In the genomic region with DNA sequence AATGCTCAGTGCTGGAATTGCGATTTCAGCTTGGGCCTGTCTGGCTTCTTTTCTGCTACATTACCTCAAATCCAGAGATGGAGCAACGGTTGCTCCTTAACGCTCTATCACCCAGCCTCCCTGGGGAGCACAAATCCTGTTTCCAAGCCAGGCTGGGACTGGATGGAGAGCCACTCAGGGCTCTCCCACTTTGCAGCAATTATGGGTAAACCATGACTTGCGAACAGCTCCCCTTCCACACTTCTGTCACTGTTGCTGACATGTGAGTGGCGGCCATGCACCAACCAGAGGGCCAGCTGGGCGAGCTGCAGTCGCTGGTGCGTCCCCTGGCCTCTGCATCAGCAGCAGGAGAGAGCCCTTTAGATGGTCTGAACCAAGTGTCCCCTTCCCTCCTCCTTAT, we compare ENCODE assay signal across 19 cellular contexts.
DNase-seq lines count a peak whose midpoint lies in the region; ATAC-seq, FAIRE-seq and TF ChIP-seq lines count a peak whose summit lies in the region.
"Had no signal": no experiment of that assay in that cellular context is flagged by ENCODE, and none has a peak within 500 bp of the region (broad histone marks: within the 10 kb centered on the region; RNA-seq: fewer than 3 reads in every experiment).

No MANE protein-coding gene starts in this region.

- no peaks in the 10 kb centered on the region for H3K36me3 ChIP-seq in A673 (ENCODE audit: insufficient read depth, low read length, poor library complexity, severe bottlenecking)
- H3K36me3 ChIP-seq in GM23248 (ENCODE audit: low read depth) = no peaks in the 10 kb centered on the region
- H3K36me3 ChIP-seq in K562 (ENCODE audit: control insufficient read depth, insufficient read depth, low read length) = no peaks in the 10 kb centered on the region
- H3K36me3 ChIP-seq in trophoblast cell (ENCODE audit: control insufficient read depth in 1 of 2, insufficient read depth in 2 of 2, low read length in 2 of 2) = no peaks in the 10 kb centered on the region
- no peaks in the 10 kb centered on the region for H3K36me3 ChIP-seq in gastroesophageal sphincter

- H3K9ac ChIP-seq in GM23248 (0 out of 2 replicates have a peak overlapping the region, but pooled peaks have one; percentile 15), K562 (ENCODE audit: insufficient read depth in 1 of 2, low read depth in 2 of 2, low read length in 2 of 2) (no peak overlapping the region), trophoblast cell (ENCODE audit: low read length) (no peak overlapping the region)

- H2AFZ ChIP-seq in GM23248 (peak overlapping the region; percentile 69; the same call in 1 of the 2 replicates), K562 (ENCODE audit: low read depth, low read length) (peak overlapping the region; percentile 67), trophoblast cell (ENCODE audit: insufficient read depth, low read length, poor library complexity) (no peak overlapping the region)

- peaks cover 42% of the 10 kb centered on the region for H3K79me1 ChIP-seq in trophoblast cell (ENCODE audit: low read length)

- peaks cover 14% of the 10 kb centered on the region; the same call in 1 of the 2 replicates for H3F3A ChIP-seq in GM23248 (ENCODE audit: insufficient read depth)

- H2BK12ac ChIP-seq in trophoblast cell (ENCODE audit: low read length) = peak overlapping the region; percentile 19

- H3K27ac ChIP-seq in A673 (ENCODE audit: low read depth, low read length, poor library complexity, severe bottlenecking) (peak overlapping the region; percentile 72), GM23248 (peak overlapping the region; percentile 72), K562 (ENCODE audit: extremely low read depth, low read depth, low read length) (no peak overlapping the region), trophoblast cell (ENCODE audit: low read depth, low read length) (no peak overlapping the region), gastroesophageal sphincter (peak overlapping the region in 2 of 4 donors; percentile 70 to 78)
- H3K27ac ChIP-seq: psoas muscle had no signal

- no peaks in the 10 kb centered on the region for H3K9me3 ChIP-seq in A673 (ENCODE audit: low read depth, low read length, poor library complexity, severe bottlenecking)
- no peaks in the 10 kb centered on the region for H3K9me3 ChIP-seq in GM23248 (ENCODE audit: low read depth)
- no peaks in the 10 kb centered on the region for H3K9me3 ChIP-seq in K562 (replicated peaks; ENCODE audit: control insufficient read depth, insufficient read depth, low read depth, low read length)
- no peaks in the 10 kb centered on the region for H3K9me3 ChIP-seq in trophoblast cell (ENCODE audit: insufficient read depth, low read depth, low read length)
- no peaks in the 10 kb centered on the region for H3K9me3 ChIP-seq in gastroesophageal sphincter
- H3K9me3 ChIP-seq: psoas muscle had no signal

- no peaks in the 10 kb centered on the region for H3K9me1 ChIP-seq in K562 (ENCODE audit: control insufficient read depth, insufficient read depth, low read length)

- H3K4me3 ChIP-seq in A673 (ENCODE audit: low read depth, low read length, poor library complexity, severe bottlenecking) (no peak overlapping the region), GM23248 (peak overlapping the region; percentile 47; the same call in 1 of the 2 replicates), K562 (no peak overlapping the region), trophoblast cell (ENCODE audit: low read depth, low read length) (no peak overlapping the region), gastroesophageal sphincter (no peak overlapping the region)
- H3K4me3 ChIP-seq: psoas muscle had no signal

- H4K91ac ChIP-seq in trophoblast cell (ENCODE audit: low read depth, low read length) = peak overlapping the region; percentile 45

- peak overlapping the region; percentile 2 for H3K14ac ChIP-seq in trophoblast cell (ENCODE audit: low read length)

- H3K9me3 Mint-ChIP-seq in HFFc6 = no peaks in the 10 kb centered on the region; the same call in 1 of the 2 replicates

- H3K4me1 Mint-ChIP-seq in HFFc6 (ENCODE audit: low read depth) = peaks cover 12% of the 10 kb centered on the region

- H3K23ac ChIP-seq in trophoblast cell (ENCODE audit: low read length) = no peak overlapping the region

- ATAC-seq in K562 (no peak), gastroesophageal sphincter (no peak)
- ATAC-seq: activated CD8-positive, alpha-beta memory T cell treated with anti-CD3 and anti-CD28 coated beads, Interleukin-2, amount 10 ng/mL, durations not matched to agents 7 days and 5 days; HCT116 had no signal

- H4K8ac ChIP-seq in trophoblast cell (ENCODE audit: low read depth, low read length) = peak overlapping the region; percentile 21

- intact Hi-C loops in A673 (cut with micrococcal nuclease; ENCODE audit: unreplicated experiment) = no loop called here
- intact Hi-C loops in K562 (cut with micrococcal nuclease) = no loop called here

- TF ChIP-seq EP300 in K562 (IDR thresholded peaks at IDR 0.05; ENCODE audit: low read length) (no peak), gastroesophageal sphincter (IDR thresholded peaks at IDR 0.05) (no peak)

- H3K4me2 ChIP-seq in GM23248 (ENCODE audit: unreplicated experiment) (peak overlapping the region; percentile 7), K562 (ENCODE audit: insufficient read depth, low read length) (no peak overlapping the region), trophoblast cell (ENCODE audit: low read length) (no peak overlapping the region)

- H3K4ac ChIP-seq in trophoblast cell (ENCODE audit: low read depth, low read length) = no peak overlapping the region

- H4K20me1 ChIP-seq in GM23248 (ENCODE audit: insufficient read depth) = no peaks in the 10 kb centered on the region
- H4K20me1 ChIP-seq in K562 (replicated peaks; ENCODE audit: control insufficient read depth, insufficient read depth, low read length) = no peaks in the 10 kb centered on the region

- no peak overlapping the region for H3K27ac Mint-ChIP-seq in HFFc6
- H3K27ac Mint-ChIP-seq: activated CD4-positive, alpha-beta T cell treated with anti-CD3 and anti-CD28 coated beads for 36 hours; activated CD8-positive, alpha-beta memory T cell treated with anti-CD3 and anti-CD28 coated beads, Interleukin-2, amount 10 ng/mL, durations not matched to agents 7 days and 5 days had no signal

- H3K18ac ChIP-seq in trophoblast cell (ENCODE audit: low read length) = peak overlapping the region; percentile 5

- H3K27me3 ChIP-seq in A673 (replicated peaks; ENCODE audit: insufficient read depth, low read depth, low read length, poor library complexity) (no peaks in the 10 kb centered on the region), GM23248 (replicated peaks; ENCODE audit: insufficient read depth) (no peaks in the 10 kb centered on the region), K562 (ENCODE audit: control insufficient read depth in 2 of 2, insufficient read depth in 2 of 2, low read length in 2 of 2) (peaks cover 0 to 35% of the 10 kb centered on the region in 2 experiments; a peak in 4 of 5 replicates), trophoblast cell (ENCODE audit: insufficient read depth, low read length) (no peaks in the 10 kb centered on the region), gastroesophageal sphincter (no peaks in the 10 kb centered on the region)

- no peak overlapping the region for H4K12ac ChIP-seq in trophoblast cell (ENCODE audit: low read depth, low read length)

- in situ Hi-C loops in GM23248 (cut with MboI) = no loop called here
- in situ Hi-C loops in K562 (cut with MboI) = no loop called here
- in situ Hi-C loops in KBM-7 (cut with MboI; ENCODE audit: low pct_unique_long_range_greater_than_20kb, low sequenced_read_pairs) = no loop called here

- H3K36me3 Mint-ChIP-seq in HFFc6 (ENCODE audit: low read depth) = no peaks in the 10 kb centered on the region; the same call in 1 of the 2 replicates
- H3K36me3 Mint-ChIP-seq: activated CD8-positive, alpha-beta memory T cell treated with anti-CD3 and anti-CD28 coated beads, Interleukin-2, amount 10 ng/mL, durations not matched to agents 7 days and 5 days had no signal

- FAIRE-seq in K562 (lab: Jason Lieb, UNC) = no peak

- TF ChIP-seq RAD21 in K562 (CRISPR knock-in tag; conservative IDR thresholded peaks at IDR 0.05 in 1 of 2, IDR thresholded peaks at IDR 0.05 in 1 of 2) = no peak

- DNase-seq in A673 (ENCODE audit: low spot score) (peak; percentile 26), GM23248 (no peak), K562 (ENCODE audit: extremely low read depth in 1 of 4, low spot score in 3 of 4) (no peak), trophoblast cell (no peak), NCI-H226 (no peak), KBM-7 (no peak), HFFc6 (no peak)
- DNase-seq: activated CD8-positive, alpha-beta memory T cell treated with anti-CD3 and anti-CD28 coated beads, Interleukin-2, amount 10 ng/mL, durations not matched to agents 7 days and 5 days; activated gamma-delta T cell; amniotic stem cell; left cardiac atrium; NCI-H526; OCI-M1; psoas muscle; stimulated activated CD4-positive, alpha-beta T cell treated with anti-CD3 and anti-CD28 coated beads, Interleukin-15, amount 100 ng/mL, for 24 hours; T-helper 9 cell had no signal

- POLR2A ChIA-PET in A673 (lab: Charles Lee; ENCODE audit: low non-redundant PET) = interaction anchor here (0.5 kb wide), 1 partner anchor 187 kb away, joined by 4 read pairs; no protein-coding TSS in a partner anchor
- POLR2A ChIA-PET in K562 (lab: Yijun Ruan, JAX) = interaction anchor here (0.6 kb wide), 1 partner anchor 21 kb away, joined by 3 read pairs; no protein-coding TSS in a partner anchor

- peak overlapping the region; percentile 14 for H2BK120ac ChIP-seq in trophoblast cell (ENCODE audit: insufficient read depth, low read length, poor library complexity)

- H3K4me1 ChIP-seq in A673 (ENCODE audit: insufficient read depth, low read length, poor library complexity, severe bottlenecking) = peaks cover 21% of the 10 kb centered on the region
- H3K4me1 ChIP-seq in GM23248 (ENCODE audit: insufficient read depth) = peaks cover 14% of the 10 kb centered on the region
- H3K4me1 ChIP-seq in K562 (replicated peaks in 1 of 2; ENCODE audit: control insufficient read depth in 2 of 2, insufficient read depth in 2 of 2, low read length in 2 of 2) = peaks cover 0 to 6% of the 10 kb centered on the region in 2 experiments; a peak in 3 of 5 replicates
- peaks cover 37 to 56% of the 10 kb centered on the region in 2 experiments for H3K4me1 ChIP-seq in trophoblast cell (ENCODE audit: control insufficient read depth in 1 of 2, insufficient read depth in 2 of 2, low read length in 2 of 2)
- peaks cover 0 to 30% (median 8%) of the 10 kb centered on the region in 3 donors for H3K4me1 ChIP-seq in gastroesophageal sphincter

- WGBS in GM23248 (ENCODE audit: low coverage in 1 of 2, low lambda C conversion rate in 2 of 2, missing lambda C conversion rate in 2 of 2), 2 experiments = 73 to 75% methylated on average over 8 of the region's 8 CpGs
- 5% methylated on average over 5 of the region's 8 CpGs for WGBS in K562 (ENCODE audit: insufficient coverage, low coverage, missing lambda C conversion rate)
- no CpG with 5 or more reads among the region's 8 CpGs for WGBS in trophoblast cell (ENCODE audit: extremely low coverage, insufficient coverage, insufficient read length)
- WGBS in gastroesophageal sphincter (ENCODE audit: low coverage in 1 of 2), 2 donors = 82 to 97% methylated on average over 5 of the region's 8 CpGs

- no peak for TF ChIP-seq CTCF in A673 (conservative IDR thresholded peaks at IDR 0.05; ENCODE audit: low read depth, low read length)
- no peak for TF ChIP-seq CTCF in K562 (IDR thresholded peaks at IDR 0.05 in 2 of 3, conservative IDR thresholded peaks at IDR 0.05 in 1 of 3; ENCODE audit: insufficient read depth in 2 of 3, low read depth in 1 of 3, low read length in 3 of 3)
- TF ChIP-seq CTCF in gastroesophageal sphincter (IDR thresholded peaks at IDR 0.05) = no peak
- no peak for TF ChIP-seq CTCF in HFFc6 (IDR thresholded peaks at IDR 0.05)

- H3K4me3 Mint-ChIP-seq in HFFc6 = no peak overlapping the region
- H3K4me3 Mint-ChIP-seq: activated CD4-positive, alpha-beta T cell treated with anti-CD3 and anti-CD28 coated beads for 36 hours; activated CD8-positive, alpha-beta memory T cell treated with anti-CD3 and anti-CD28 coated beads, Interleukin-2, amount 10 ng/mL, durations not matched to agents 7 days and 5 days had no signal

- BruUV-seq in A673 (replicated peaks; lab: Mats Ljungman, UMichigan) (no TSS peak), K562 (replicated peaks; lab: Mats Ljungman, UMichigan) (no TSS peak)

- no peak overlapping the region for H2AK5ac ChIP-seq in trophoblast cell (ENCODE audit: low read length)

- TF ChIP-seq POLR2A in K562 (conservative IDR thresholded peaks at IDR 0.05) = no peak
- no peak for TF ChIP-seq POLR2A in gastroesophageal sphincter (IDR thresholded peaks at IDR 0.05)

- peaks cover 9% of the 10 kb centered on the region; the same call in 1 of the 2 replicates for H3K27me3 Mint-ChIP-seq in HFFc6 (ENCODE audit: insufficient read depth)
- H3K27me3 Mint-ChIP-seq: activated CD4-positive, alpha-beta T cell treated with anti-CD3 and anti-CD28 coated beads for 36 hours had no signal

- CTCF ChIA-PET in A673 (lab: Charles Lee) (interaction anchor here (0.6 to 1.4 kb wide), 2 partner anchors 14 to 21 kb away, joined by 3 read pairs; no protein-coding TSS in a partner anchor), K562 (lab: Yijun Ruan, JAX; ENCODE audit: low intra/inter-chr PET ratio) (no interaction called here)

- H3K9me2 ChIP-seq in GM23248 (ENCODE audit: insufficient read depth) = no peaks in the 10 kb centered on the region

- H3K79me2 ChIP-seq in GM23248 (ENCODE audit: insufficient read depth) = no peaks in the 10 kb centered on the region
- no peaks in the 10 kb centered on the region for H3K79me2 ChIP-seq in K562 (ENCODE audit: control insufficient read depth, insufficient read depth, low read length)
- H3K79me2 ChIP-seq in trophoblast cell (ENCODE audit: control insufficient read depth, insufficient read depth, low read length, poor library complexity) = peaks cover 5% of the 10 kb centered on the region

- no peak overlapping the region for H2BK5ac ChIP-seq in trophoblast cell (ENCODE audit: low read depth, low read length, poor library complexity)

Comparison
In these comparisons a context has a peak if more than half of its experiments do, and no peak if none do; other contexts are left out.
1. H3K27ac ChIP-seq: peak in A673 (single experiment) and GM23248 (single experiment); none in K562 (single experiment) and trophoblast cell (single experiment).